In genomic region chr22:41038732-41039131, GRCh38 we compare ENCODE assay signal across 1 cellular context.
TF ChIP-seq lines count a peak whose summit lies in the region.

No MANE protein-coding gene starts in this region.

TF ChIP-seq in H1, 55 proteins besides CTCF, POLR2A, EP300 and RAD21 (continued from another document):
- TF ChIP-seq SP4 (IDR thresholded peaks at IDR 0.05; ENCODE audit: low read length) (no peak), KDM1A (IDR thresholded peaks at IDR 0.05; ENCODE audit: borderline replicate concordance, low read length) (no peak), SRF (IDR thresholded peaks at IDR 0.05; ENCODE audit: low read depth, low read length) (no peak), JUN (IDR thresholded peaks at IDR 0.05; ENCODE audit: low read depth, low read length) (no peak), SAP30 (IDR thresholded peaks at IDR 0.05; ENCODE audit: insufficient read depth, insufficient replicate concordance, low read length) (no peak), CBX5 (IDR thresholded peaks at IDR 0.05; ENCODE audit: low read depth, low read length) (no peak), TEAD4 (IDR thresholded peaks at IDR 0.05; ENCODE audit: low read depth, low read length) (no peak), BCL11A (IDR thresholded peaks at IDR 0.05; ENCODE audit: low read depth in 2 of 2, low read length in 2 of 2) (no peak), TCF12 (IDR thresholded peaks at IDR 0.05; ENCODE audit: low read depth, low read length) (no peak), NRF1 (IDR thresholded peaks at IDR 0.05; ENCODE audit: low read depth, low read length) (no peak), CBX8 (IDR thresholded peaks at IDR 0.05; ENCODE audit: borderline replicate concordance, low read depth, low read length) (no peak)
TF ChIP-seq in H1: peak in this region for 0.
